8 cellular contexts compared by ENCODE assay signal in genomic region chr19:15418588-15419412, GRCh38. TPM values are rescaled to one million over a fixed set of nuclear protein-coding genes. Genes with fewer than 3 reads are reported as not detected.
DNase-seq lines count a peak whose midpoint lies in the region; ATAC-seq and TF ChIP-seq lines count a peak whose summit lies in the region.

TSS of gene AKAP8L (minus strand) at chr19:15418988. CDS start at chr19:15418923, 65 bp downstream.

- ATAC-seq in GM21723 (IDR thresholded peaks at IDR 0.05; ENCODE audit: unreplicated experiment), result peak; percentile 94
- ATAC-seq in Panc1, result peak; percentile 96
- peak; percentile 94 to 96 for ATAC-seq in activated T-cell treated with anti-CD3 and anti-CD28 coated beads, Interleukin-2, amount 50 U/mL, for 4 hours

- H3K4me3 Mint-ChIP-seq in activated T-cell treated with anti-CD3 and anti-CD28 coated beads, Interleukin-2, amount 50 U/mL, for 4 hours, result peak within 1 kb of the TSS; percentile 94

- CTCF ChIA-PET in Panc1 (lab: Charles Lee), result interaction anchor here (0.5 to 2.2 kb wide), 4 partner anchors 10 to 166 kb away, joined by 3 to 23 read pairs (median 3); no protein-coding TSS in a partner anchor

- TF ChIP-seq CTCF in Panc1 (IDR thresholded peaks at IDR 0.05), result peak; percentile 70; the same call in 1 of the 2 replicates

- H3K27me3 Mint-ChIP-seq in activated T-cell treated with anti-CD3 and anti-CD28 coated beads, Interleukin-2, amount 50 U/mL, for 4 hours (ENCODE audit: low read depth), result no peaks in the 10 kb centered on the region

- peak within 1 kb of the TSS; percentile 94 to 97 for H3K4me3 ChIP-seq in Panc1 (ENCODE audit: low read depth in 2 of 2, low read length in 2 of 2)
- peak within 1 kb of the TSS; percentile 79 to 98 for H3K4me3 ChIP-seq in mucosa of rectum (ENCODE audit: low read length in 2 of 2)

- no peaks in the 10 kb centered on the region for H3K9me3 ChIP-seq in Panc1 (ENCODE audit: control insufficient read depth, insufficient read depth, low read depth, low read length)
- no peaks in the 10 kb centered on the region for H3K9me3 ChIP-seq in mucosa of rectum (ENCODE audit: control insufficient read depth in 2 of 2, low read length in 2 of 2)

- peaks cover 24% of the 10 kb centered on the region for H3K36me3 Mint-ChIP-seq in activated T-cell treated with anti-CD3 and anti-CD28 coated beads, Interleukin-2, amount 50 U/mL, for 4 hours (ENCODE audit: insufficient read depth)

- no TSS peak for BruUV-seq in Panc1 (replicated peaks; lab: Mats Ljungman, UMichigan)

- no peaks in the 10 kb centered on the region for H3K9me3 Mint-ChIP-seq in activated T-cell treated with anti-CD3 and anti-CD28 coated beads, Interleukin-2, amount 50 U/mL, for 4 hours

- in situ Hi-C loops in Panc1 (cut with HindIII; ENCODE audit: low pct_unique_long_range_greater_than_20kb, low sequenced_read_pairs), result no loop called here

- DNase-seq in DMS79 treated with DMSO at 0.1 percent for 48 hours (lab: John Stamatoyannopoulos, UW), result peak; percentile 100
- peak; percentile 98 for DNase-seq in KG1 (lab: John Stamatoyannopoulos, UW)
- peak; percentile 96 for DNase-seq in Panc1 (ENCODE audit: low read depth, low spot score)
- peak; percentile 97 for DNase-seq in activated T-cell treated with anti-CD3 and anti-CD28 coated beads, Interleukin-2, amount 50 U/mL, for 4 hours
- peak; percentile 99 to 100 for DNase-seq in erythroblast (lab: John Stamatoyannopoulos, UW)
- peak; percentile 98 for DNase-seq in stimulated activated CD8-positive, alpha-beta memory T cell treated with anti-CD3 and anti-CD28 coated beads, Interleukin-4, amount 100 ng/mL, for 48 hours

- TF ChIP-seq POLR2A in erythroblast (IDR thresholded peaks at IDR 0.05; ENCODE audit: low read length), result peak; percentile 94

- POLR2A ChIA-PET in Panc1 (lab: Charles Lee), result interaction anchor here (0.6 to 0.8 kb wide), 2 partner anchors 38 to 356 kb away, joined by 4 read pairs; no protein-coding TSS in a partner anchor

- H3K9ac ChIP-seq in mucosa of rectum (ENCODE audit: low read depth in 1 of 2, low read length in 2 of 2), result peak within 1 kb of the TSS; percentile 71 to 94

- no peaks in the 10 kb centered on the region for H3K27me3 ChIP-seq in Panc1 (ENCODE audit: control insufficient read depth, insufficient read depth, low read length)
- no peaks in the 10 kb centered on the region for H3K27me3 ChIP-seq in mucosa of rectum (ENCODE audit: control insufficient read depth in 2 of 2, insufficient read depth in 2 of 2, low read length in 2 of 2)

- peak within 1 kb of the TSS; percentile 89 for H3K27ac ChIP-seq in Panc1 (ENCODE audit: low read length)
- H3K27ac ChIP-seq in mucosa of rectum (ENCODE audit: low read depth in 2 of 2, low read length in 2 of 2), result peak within 1 kb of the TSS; percentile 78 to 84

- peaks cover 42% of the 10 kb centered on the region for H3K4me1 Mint-ChIP-seq in activated T-cell treated with anti-CD3 and anti-CD28 coated beads, Interleukin-2, amount 50 U/mL, for 4 hours (ENCODE audit: low read depth)

- H3K4me1 ChIP-seq in Panc1 (ENCODE audit: control insufficient read depth, insufficient read depth, low read length), result peaks cover 13% of the 10 kb centered on the region
- H3K4me1 ChIP-seq in mucosa of rectum (ENCODE audit: control insufficient read depth in 2 of 2, insufficient read depth in 2 of 2, low read length in 2 of 2), result peaks cover 13 to 16% of the 10 kb centered on the region in 2 donors

- intact Hi-C loops in Panc1 (cut with micrococcal nuclease; ENCODE audit: unreplicated experiment), result loop anchor here (5.0 kb wide), 1 partner anchor 139 kb away; no protein-coding TSS in a partner anchor

- H3K36me3 ChIP-seq in Panc1 (ENCODE audit: control insufficient read depth, insufficient read depth, low read length) (peaks cover 9% of the 10 kb centered on the region; the same call in 1 of the 2 replicates), mucosa of rectum (ENCODE audit: control insufficient read depth in 2 of 2, insufficient read depth in 2 of 2, low read length in 2 of 2) (peaks cover 13 to 16% of the 10 kb centered on the region in 2 donors)

RNA-seq across cellular contexts. Expression of gene AKAP8L, which starts in this region (rescaled TPM):
- 65.5 TPM for total RNA-seq in Panc1 (2021; ENCODE audit: unreplicated experiment)
- 63.6 TPM for polyA plus RNA-seq in Panc1 (2012; ENCODE audit: insufficient read length)
- 10 to 100 TPM; 65.3 to 67.6 (median 65.5) TPM for total RNA-seq in activated T-cell treated with anti-CD3 and anti-CD28 coated beads, Interleukin-2, amount 50 U/mL, for 4 hours

Comparison
In these comparisons a context has a peak if more than half of its experiments do, and no peak if none do; other contexts are left out.
1. Peak in every context shown above with its lines: DNase-seq, ATAC-seq, H3K4me3 ChIP-seq and H3K27ac ChIP-seq.